In genomic region chr17:76968707-76969597, GRCh38 we compare ENCODE assay signal across 8 cellular contexts.
A peak's percentile ranks its signal among the peaks of the same experiment; 100 is the strongest.
DNase-seq lines count a peak whose midpoint lies in the region; ATAC-seq and TF ChIP-seq lines count a peak whose summit lies in the region.

No MANE protein-coding gene starts in this region.

- no TSS peak for BruUV-seq in Caco-2 (replicated peaks; lab: Mats Ljungman, UMichigan)

- peak overlapping the region; percentile 26 for H3K4me3 ChIP-seq in Caco-2 (ENCODE audit: low read depth, low read length)
- H3K4me3 ChIP-seq in neural progenitor cell, result peak overlapping the region; percentile 47
- peak overlapping the region; percentile 33 for H3K4me3 ChIP-seq in upper lobe of right lung

- POLR2A ChIA-PET in Caco-2 (lab: Charles Lee), result interaction anchor here (0.8 kb wide), 1 partner anchor 33 kb away, joined by 3 read pairs; no protein-coding TSS in a partner anchor

- peak overlapping the region; percentile 78 for H3K4me2 ChIP-seq in neural progenitor cell

- H3K4me1 Mint-ChIP-seq in Caco-2 (ENCODE audit: low read depth, unreplicated experiment) (peaks cover 8% of the 10 kb centered on the region), neural progenitor cell (peaks cover 27% of the 10 kb centered on the region)

- intact Hi-C loops in Caco-2 (cut with micrococcal nuclease; ENCODE audit: unreplicated experiment) (no loop called here), upper lobe of right lung (cut with DNase I) (no loop called here)

- no peaks in the 10 kb centered on the region for H3K79me2 ChIP-seq in neural progenitor cell (ENCODE audit: low read depth)

- peak overlapping the region; percentile 23 for H3K27ac Mint-ChIP-seq in Caco-2 (ENCODE audit: unreplicated experiment)
- H3K27ac Mint-ChIP-seq in neural progenitor cell, result peak overlapping the region; percentile 96

- H3K4me3 Mint-ChIP-seq in Caco-2 (ENCODE audit: unreplicated experiment) (peak overlapping the region; percentile 69), neural progenitor cell (peak overlapping the region; percentile 85)

- H3F3A ChIP-seq in neural progenitor cell (ENCODE audit: low read depth), result peaks cover 26% of the 10 kb centered on the region

- peak; percentile 72 for ATAC-seq in upper lobe of right lung

- peak overlapping the region; percentile 83 for H2AFZ ChIP-seq in neural progenitor cell (replicated peaks)

- H3K9me3 ChIP-seq in Caco-2 (no peaks in the 10 kb centered on the region), neural progenitor cell (ENCODE audit: low read depth) (no peaks in the 10 kb centered on the region), upper lobe of right lung (no peaks in the 10 kb centered on the region)

- H3K27me3 ChIP-seq in Caco-2 (replicated peaks; ENCODE audit: control insufficient read depth, insufficient read depth, low read length) (no peaks in the 10 kb centered on the region), neural progenitor cell (no peaks in the 10 kb centered on the region), upper lobe of right lung (peaks cover 35% of the 10 kb centered on the region)

- H4K20me1 ChIP-seq in neural progenitor cell (ENCODE audit: low read depth), result no peaks in the 10 kb centered on the region

- H3K27me3 Mint-ChIP-seq in Caco-2 (ENCODE audit: insufficient read depth, unreplicated experiment), result no peaks in the 10 kb centered on the region
- peaks cover 6% of the 10 kb centered on the region for H3K27me3 Mint-ChIP-seq in neural progenitor cell (ENCODE audit: insufficient read depth, low read depth)

- no peak overlapping the region for H3K9ac ChIP-seq in neural progenitor cell

- CTCF ChIA-PET in Caco-2 (lab: Charles Lee), result interaction anchor here (0.6 to 1.1 kb wide), 4 partner anchors 81 to 1444 kb away, joined by 3 to 4 read pairs (median 4); partner anchors contain the start of gene LLGL2

- H3K36me3 Mint-ChIP-seq in Caco-2 (ENCODE audit: insufficient read depth, unreplicated experiment), result no peaks in the 10 kb centered on the region
- no peaks in the 10 kb centered on the region for H3K36me3 Mint-ChIP-seq in neural progenitor cell

- H3K9me3 Mint-ChIP-seq in Caco-2 (ENCODE audit: unreplicated experiment) (no peaks in the 10 kb centered on the region), neural progenitor cell (no peaks in the 10 kb centered on the region)

- DNase-seq in Caco-2 (peak in 1 of 2 experiments; percentile 32), NCI-H1694 (lab: John Stamatoyannopoulos, UW) (peak; percentile 86), neural progenitor cell (ENCODE audit: low spot score) (peak; percentile 98), upper lobe of right lung (no peak), ureter (ENCODE audit: low spot score) (no peak), NOMO-1 treated with dmso at 0.1 percent for 144 hours (lab: John Stamatoyannopoulos, UW; ENCODE audit: unreplicated experiment) (no peak)
- DNase-seq in activated CD4-positive, CD25-positive, alpha-beta regulatory T cell treated with anti-CD3 and anti-CD28 coated beads, Interleukin-2, amount 50 U/mL, for 72 hours, result peak; percentile 61
- DNase-seq in effector CD4-positive, alpha-beta T cell, result peak; percentile 16

- no peak for TF ChIP-seq CTCF in Caco-2 (IDR thresholded peaks at IDR 0.05; ENCODE audit: insufficient read depth in 1 of 2, low read depth in 1 of 2, low read length in 1 of 2, severe bottlenecking in 1 of 2, unreplicated experiment in 1 of 2)
- TF ChIP-seq CTCF in neural progenitor cell (IDR thresholded peaks at IDR 0.05), result no peak
- TF ChIP-seq CTCF in upper lobe of right lung (IDR thresholded peaks at IDR 0.05), result no peak

- H3K27ac ChIP-seq in neural progenitor cell (peak overlapping the region; percentile 78), upper lobe of right lung (no peak overlapping the region)

- H3K36me3 ChIP-seq in Caco-2 (ENCODE audit: control insufficient read depth, insufficient read depth, low read length), result no peaks in the 10 kb centered on the region
- no peaks in the 10 kb centered on the region for H3K36me3 ChIP-seq in neural progenitor cell
- H3K36me3 ChIP-seq in upper lobe of right lung, result no peaks in the 10 kb centered on the region

- H3K4me1 ChIP-seq in Caco-2, result peaks cover 3% of the 10 kb centered on the region; the same call in 1 of the 2 replicates
- H3K4me1 ChIP-seq in neural progenitor cell, result peaks cover 23% of the 10 kb centered on the region
- H3K4me1 ChIP-seq in upper lobe of right lung, result peaks cover 13% of the 10 kb centered on the region

Comparison
In these comparisons a context has a peak if more than half of its experiments do, and no peak if none do; other contexts are left out.
1. DNase-seq: peak in NCI-H1694 (single experiment), activated CD4-positive, CD25-positive, alpha-beta regulatory T cell treated with anti-CD3 and anti-CD28 coated beads, Interleukin-2, amount 50 U/mL, for 72 hours (single experiment), effector CD4-positive, alpha-beta T cell (single experiment) and neural progenitor cell (single experiment); none in upper lobe of right lung (single experiment), ureter (single experiment) and NOMO-1 treated with dmso at 0.1 percent for 144 hours (single experiment).
2. Peak in every context shown above with its lines, with median percentiles within 50 percentile points of each other: H3K4me3 ChIP-seq.